In the genomic region with DNA sequence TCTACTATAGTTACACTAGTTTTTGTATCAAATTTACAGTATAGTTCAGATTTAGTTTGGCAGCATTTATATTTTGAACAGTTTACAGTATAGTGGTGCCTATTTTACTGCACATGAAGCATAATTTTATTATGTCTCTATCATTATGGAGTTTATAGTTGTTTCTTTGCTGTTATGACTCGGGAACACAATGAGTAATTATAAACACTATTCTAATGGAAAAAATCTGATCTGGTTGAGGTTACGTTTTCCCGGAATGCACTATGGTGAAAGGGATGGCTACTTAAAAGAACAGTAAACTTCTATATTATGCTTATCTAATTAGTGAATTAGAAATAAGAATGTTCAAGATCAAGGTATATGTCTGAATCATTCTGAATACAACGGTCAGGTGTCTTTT, we compare ENCODE assay signal across 18 cellular contexts. TPM values are rescaled to one million over a fixed set of nuclear protein-coding genes. Genes with fewer than 3 reads are reported as not detected.
DNase-seq lines count a peak whose midpoint lies in the region; ATAC-seq, FAIRE-seq and TF ChIP-seq lines count a peak whose summit lies in the region.
"Had no signal": no experiment of that assay in that cellular context is flagged by ENCODE, and none has a peak within 500 bp of the region (broad histone marks: within the 10 kb centered on the region; RNA-seq: fewer than 3 reads in every experiment).

No MANE protein-coding gene starts in this region.

- ATAC-seq in IMR-90 (ENCODE audit: low read depth), result peak; percentile 24; the same call in 1 of the 2 replicates
- ATAC-seq: GM23338 had no signal

- no peak overlapping the region for H2BK120ac ChIP-seq in IMR-90 (ENCODE audit: low read depth, low read length)

- H3K23ac ChIP-seq in IMR-90 (ENCODE audit: low read depth, low read length), result no peak overlapping the region

- WGBS in IMR-90 (ENCODE audit: extremely low coverage in 2 of 2, insufficient read length in 1 of 2), 2 experiments, result no CpG with 5 or more reads among the region's 4 CpGs

- DNase-seq in ELR (ENCODE audit: low read depth), result peak; percentile 33
- DNase-seq in IMR-90, result peak; percentile 33
- DNase-seq in bronchial epithelial cell (ENCODE audit: low read depth), result peak; percentile 17
- peak; percentile 13 to 59 for DNase-seq in foreskin fibroblast
- no peak for DNase-seq in effector CD8-positive, alpha-beta T cell (lab: John Stamatoyannopoulos, UW)
- no peak for DNase-seq in GM19240 (ENCODE audit: insufficient read length, low spot score)
- DNase-seq in HuH-7.5 (ENCODE audit: low spot score), result no peak
- DNase-seq: BE2C; CD4-positive, alpha-beta memory T cell; DMS79; EL; GF-D8; H7 had no signal

- dilution Hi-C loops in IMR-90 (cut with HindIII; ENCODE audit: low sequenced_read_pairs, unreplicated experiment), result no loop called here

- TF ChIP-seq CTCF in IMR-90 (conservative IDR thresholded peaks at IDR 0.05; ENCODE audit: low read depth, low read length), result no peak
- TF ChIP-seq CTCF in bronchial epithelial cell (IDR thresholded peaks at IDR 0.05; ENCODE audit: insufficient read depth, low read length, severe bottlenecking), result no peak
- no peak for TF ChIP-seq CTCF in foreskin fibroblast (IDR thresholded peaks at IDR 0.05; ENCODE audit: low read depth, low read length)

- no peaks in the 10 kb centered on the region for H3K79me1 ChIP-seq in IMR-90 (ENCODE audit: low read depth in 1 of 2, low read length in 2 of 2)

- no peak for TF ChIP-seq RAD21 in IMR-90 (IDR thresholded peaks at IDR 0.05; ENCODE audit: low read length)

- no peak overlapping the region for H2AK5ac ChIP-seq in IMR-90 (ENCODE audit: low read depth, low read length)

- POLR2A ChIA-PET in IMR-90 (lab: Charles Lee; ENCODE audit: unreplicated experiment), result no interaction called here

- H4K8ac ChIP-seq in IMR-90 (ENCODE audit: low read depth in 2 of 2, low read length in 2 of 2), result no peak overlapping the region

- no peak overlapping the region for H3K4me2 ChIP-seq in IMR-90 (ENCODE audit: low read depth, low read length)
- H3K4me2 ChIP-seq: GM23338 had no signal

- H3K9me3 ChIP-seq in IMR-90 (ENCODE audit: control insufficient read depth, insufficient read depth, low read length), result no peaks in the 10 kb centered on the region; the same call in 1 of the 2 replicates
- H3K9me3 ChIP-seq: BE2C had no signal

- H3K14ac ChIP-seq in IMR-90 (replicated peaks; ENCODE audit: low read depth, low read length), result no peak overlapping the region

- FAIRE-seq in bronchial epithelial cell (lab: Jason Lieb, UNC), result no peak
- FAIRE-seq: A204.1, GM19239 had no signal

- H3K4me1 ChIP-seq in IMR-90 (ENCODE audit: control insufficient read depth, insufficient read depth, low read length), result peaks cover 6% of the 10 kb centered on the region; the same call in 1 of the 2 replicates
- H3K4me1 ChIP-seq: BE2C had no signal

- H3K4ac ChIP-seq in IMR-90 (ENCODE audit: low read depth, low read length), result no peak overlapping the region

- no peaks in the 10 kb centered on the region for H4K20me1 ChIP-seq in IMR-90 (ENCODE audit: insufficient read depth, low read length)

- peaks cover 3% of the 10 kb centered on the region; the same call in 1 of the 2 replicates for H3K9me1 ChIP-seq in IMR-90 (ENCODE audit: insufficient read depth, low read length)

- no peak overlapping the region for H4K91ac ChIP-seq in IMR-90 (ENCODE audit: insufficient read depth, low read depth, low read length)

- H3K4me3 ChIP-seq in IMR-90 (ENCODE audit: insufficient read depth, low read depth, low read length), result no peak overlapping the region
- H3K4me3 ChIP-seq in bronchial epithelial cell (ENCODE audit: low read depth, low read length), result no peak overlapping the region
- no peak overlapping the region for H3K4me3 ChIP-seq in foreskin fibroblast (ENCODE audit: low read depth in 1 of 2, low read length in 2 of 2)
- H3K4me3 ChIP-seq: GM23338 had no signal

- no peak overlapping the region for H2BK15ac ChIP-seq in IMR-90 (ENCODE audit: low read depth, low read length)

- H2BK20ac ChIP-seq in IMR-90 (ENCODE audit: low read depth, low read length), result no peak overlapping the region

- no peak overlapping the region for H2AK9ac ChIP-seq in IMR-90 (replicated peaks; ENCODE audit: low read depth, low read length, poor library complexity)

- in situ Hi-C loops in IMR-90 (cut with MboI; ENCODE audit: low sequenced_read_pairs), result no loop called here

- H3K18ac ChIP-seq in IMR-90 (ENCODE audit: low read depth, low read length), result no peak overlapping the region

- H2AFZ ChIP-seq in IMR-90 (replicated peaks; ENCODE audit: low read length, poor library complexity), result no peak overlapping the region
- H2AFZ ChIP-seq: GM23338 had no signal

- H3K27me3 ChIP-seq in IMR-90 (ENCODE audit: control insufficient read depth, insufficient read depth, low read length) (no peaks in the 10 kb centered on the region), bronchial epithelial cell (ENCODE audit: control insufficient read depth, insufficient read depth, low read length) (no peaks in the 10 kb centered on the region)
- H3K27me3 ChIP-seq: BE2C had no signal

- H2BK5ac ChIP-seq in IMR-90 (ENCODE audit: low read depth, low read length, poor library complexity, severe bottlenecking), result no peak overlapping the region

- intact Hi-C loops in IMR-90 (cut with micrococcal nuclease), result no loop called here

- no TSS peak for BruUV-seq in IMR-90 (replicated peaks; lab: Mats Ljungman, UMichigan)

- no peak overlapping the region for H3K56ac ChIP-seq in IMR-90 (ENCODE audit: extremely low read depth, insufficient read depth, low read length)

- TF ChIP-seq POLR2A in IMR-90 (IDR thresholded peaks at IDR 0.05; ENCODE audit: low read depth, low read length), result no peak

- CTCF ChIA-PET in IMR-90 (lab: Yijun Ruan, JAX), result no interaction called here

- no peak overlapping the region for H3K27ac ChIP-seq in IMR-90 (ENCODE audit: insufficient read depth, low read length)
- H3K27ac ChIP-seq: C4-2B had no signal

- H3K36me3 ChIP-seq in IMR-90 (ENCODE audit: control insufficient read depth, insufficient read depth, low read length) (no peaks in the 10 kb centered on the region), bronchial epithelial cell (ENCODE audit: control insufficient read depth, insufficient read depth, low read length) (no peaks in the 10 kb centered on the region)
- H3K36me3 ChIP-seq: BE2C had no signal

- no peak overlapping the region for H4K5ac ChIP-seq in IMR-90 (ENCODE audit: low read depth, low read length)

- H3K9ac ChIP-seq in IMR-90 (ENCODE audit: low read depth, low read length), result no peak overlapping the region

TF ChIP-seq in IMR-90, 13 proteins besides CTCF, POLR2A, EP300 and RAD21:
- TF ChIP-seq, protein P1, sequence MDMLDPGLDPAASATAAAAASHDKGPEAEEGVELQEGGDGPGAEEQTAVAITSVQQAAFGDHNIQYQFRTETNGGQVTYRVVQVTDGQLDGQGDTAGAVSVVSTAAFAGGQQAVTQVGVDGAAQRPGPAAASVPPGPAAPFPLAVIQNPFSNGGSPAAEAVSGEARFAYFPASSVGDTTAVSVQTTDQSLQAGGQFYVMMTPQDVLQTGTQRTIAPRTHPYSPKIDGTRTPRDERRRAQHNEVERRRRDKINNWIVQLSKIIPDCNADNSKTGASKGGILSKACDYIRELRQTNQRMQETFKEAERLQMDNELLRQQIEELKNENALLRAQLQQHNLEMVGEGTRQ (IDR thresholded peaks at IDR 0.05; ENCODE audit: low read depth, low read length), result no peak
- TF ChIP-seq MAFK (IDR thresholded peaks at IDR 0.05; ENCODE audit: low read depth, low read length) (no peak), CEBPB (IDR thresholded peaks at IDR 0.05; ENCODE audit: low read depth, low read length) (no peak), NFE2L2 (IDR thresholded peaks at IDR 0.05; ENCODE audit: low read depth, low read length) (no peak), BHLHE40 (IDR thresholded peaks at IDR 0.05; ENCODE audit: low read depth, low read length) (no peak), MAZ (IDR thresholded peaks at IDR 0.05; ENCODE audit: borderline replicate concordance, low read depth, low read length) (no peak), SMC3 (IDR thresholded peaks at IDR 0.05; ENCODE audit: low read depth, low read length) (no peak), RCOR1 (IDR thresholded peaks at IDR 0.05; ENCODE audit: insufficient replicate concordance, low read length) (no peak), MXI1 (IDR thresholded peaks at IDR 0.05; ENCODE audit: borderline replicate concordance, low read depth, low read length) (no peak), FOS (IDR thresholded peaks at IDR 0.05; ENCODE audit: low read depth, low read length) (no peak), CHD1 (IDR thresholded peaks at IDR 0.05; ENCODE audit: low read depth, low read length) (no peak), RFX5 (IDR thresholded peaks at IDR 0.05; ENCODE audit: low read depth, low read length) (no peak)
- TF ChIP-seq, protein P2, sequence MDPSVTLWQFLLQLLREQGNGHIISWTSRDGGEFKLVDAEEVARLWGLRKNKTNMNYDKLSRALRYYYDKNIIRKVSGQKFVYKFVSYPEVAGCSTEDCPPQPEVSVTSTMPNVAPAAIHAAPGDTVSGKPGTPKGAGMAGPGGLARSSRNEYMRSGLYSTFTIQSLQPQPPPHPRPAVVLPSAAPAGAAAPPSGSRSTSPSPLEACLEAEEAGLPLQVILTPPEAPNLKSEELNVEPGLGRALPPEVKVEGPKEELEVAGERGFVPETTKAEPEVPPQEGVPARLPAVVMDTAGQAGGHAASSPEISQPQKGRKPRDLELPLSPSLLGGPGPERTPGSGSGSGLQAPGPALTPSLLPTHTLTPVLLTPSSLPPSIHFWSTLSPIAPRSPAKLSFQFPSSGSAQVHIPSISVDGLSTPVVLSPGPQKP (IDR thresholded peaks at IDR 0.05; ENCODE audit: borderline replicate concordance, low read depth, low read length), result no peak

RNA-seq across cellular contexts. Expression of a gene that starts 10.6 kb away (rescaled TPM):
- total RNA-seq in IMR-90 (2012; rRNA removed), result 0.18 and 0.28 TPM in 2 replicates
- polyA plus RNA-seq in IMR-90 (2012; rRNA removed), result 0.06 and 0.26 TPM in 2 replicates
- 0.04 and 0.11 TPM in 2 replicates for polyA plus RNA-seq in IMR-90 (2012; cell fraction: cytosol; rRNA removed)
- polyA plus RNA-seq in IMR-90 (2012; cell fraction: nucleus; rRNA removed; ENCODE audit: low replicate concordance), result 0.08 and 0.21 TPM in 2 replicates
- total RNA-seq in bronchial epithelial cell, result 0.53 and 3.2 TPM in 2 replicates
- total RNA-seq: CD4-positive, alpha-beta memory T cell; HT-29 had no signal
- polyA plus RNA-seq: CD4-positive, alpha-beta memory T cell had no signal

RNA-seq across cellular contexts. Expression of a gene that starts 16.8 kb away (rescaled TPM):
- 1.1 and 1.6 TPM in 2 replicates for total RNA-seq in IMR-90 (2012; rRNA removed)
- polyA plus RNA-seq in IMR-90 (2012; rRNA removed), result 2.0 and 5.9 TPM in 2 replicates
- 0.27 and 0.37 TPM in 2 replicates for polyA plus RNA-seq in IMR-90 (2012; cell fraction: cytosol; rRNA removed)
- polyA plus RNA-seq in IMR-90 (2012; cell fraction: nucleus; rRNA removed; ENCODE audit: low replicate concordance), result 0.23 and 0.91 TPM in 2 replicates
- 5.0 and 13.7 TPM in 2 replicates for total RNA-seq in bronchial epithelial cell
- total RNA-seq: HT-29 had no signal

Comparison
In these comparisons a context has a peak if more than half of its experiments do, and no peak if none do; other contexts are left out.
1. DNase-seq: peak in ELR (single experiment), IMR-90 (single experiment), bronchial epithelial cell (single experiment) and foreskin fibroblast (2 of 2); none in effector CD8-positive, alpha-beta T cell (single experiment), GM19240 (single experiment) and HuH-7.5 (single experiment).